ENCODE assay signal across 26 cellular contexts in the genomic region with DNA sequence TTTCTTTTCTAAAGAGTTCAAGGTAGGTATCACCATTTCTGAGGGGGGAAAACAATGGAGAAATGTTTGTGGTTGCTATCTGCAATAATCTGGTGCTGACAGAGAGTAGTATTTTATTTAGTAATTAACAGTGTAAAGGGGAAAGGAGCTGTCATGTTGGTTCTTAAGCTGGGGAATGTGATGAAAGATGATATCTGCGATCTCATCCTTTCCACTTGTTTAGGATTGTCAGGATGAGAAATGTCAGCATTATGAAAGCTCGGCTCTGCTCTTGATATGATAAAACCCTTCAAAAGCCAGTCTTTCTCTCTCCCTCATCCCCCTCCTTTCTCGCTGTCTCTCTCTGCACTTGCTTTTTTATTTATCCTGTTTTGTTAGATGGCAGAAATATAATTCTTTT.
"Had no signal": no experiment of that assay in that cellular context is flagged by ENCODE, and none has a peak within 500 bp of the region (broad histone marks: within the 10 kb centered on the region; RNA-seq: fewer than 3 reads in every experiment).

No MANE protein-coding gene starts in this region.

- H3K27ac ChIP-seq: lower lobe of right lung, sigmoid colon, transverse colon, WERI-Rb-1 had no signal

- H3K4me3 ChIP-seq: lower lobe of right lung, mucosa of descending colon, sigmoid colon, smooth muscle cell, transverse colon had no signal

- H3K4me1 Mint-ChIP-seq: activated CD4-positive, alpha-beta T cell treated with anti-CD3 and anti-CD28 coated beads, Interleukin-2, amount 10 ng/mL, durations not matched to agents 7 days and 5 days; activated CD8-positive, alpha-beta memory T cell treated with anti-CD3 and anti-CD28 coated beads, Interleukin-2, amount 10 ng/mL, durations not matched to agents 7 days and 5 days; activated naive CD8-positive, alpha-beta T cell treated with anti-CD3 and anti-CD28 coated beads, Interleukin-2, amount 50 U/mL, for 24 hours had no signal

- H3K4me3 Mint-ChIP-seq: activated CD4-positive, alpha-beta T cell treated with anti-CD3 and anti-CD28 coated beads, Interleukin-2, amount 10 ng/mL, durations not matched to agents 7 days and 5 days; activated CD8-positive, alpha-beta memory T cell treated with anti-CD3 and anti-CD28 coated beads, Interleukin-2, amount 10 ng/mL, durations not matched to agents 7 days and 5 days; activated CD8-positive, alpha-beta T cell treated with anti-CD3 and anti-CD28 coated beads for 36 hours; activated naive CD8-positive, alpha-beta T cell treated with anti-CD3 and anti-CD28 coated beads, Interleukin-2, amount 50 U/mL, for 24 hours; nephron progenitor cell; stimulated activated naive B cell treated with anti-CD40 and anti-IgM and Interleukin-4, amounts not matched to agents 10 μg/mL and 1 μg/mL and 100 μg/mL, for 72 hours had no signal

- DNase-seq: activated CD4-positive, alpha-beta T cell treated with anti-CD3 and anti-CD28 coated beads, Interleukin-2, amount 10 ng/mL, durations not matched to agents 7 days and 5 days; activated CD4-positive, CD25-positive, alpha-beta regulatory T cell treated with anti-CD3 and anti-CD28 coated beads, Interleukin-2, amount 50 U/mL, for 72 hours; activated CD8-positive, alpha-beta memory T cell treated with anti-CD3 and anti-CD28 coated beads, Interleukin-2, amount 10 ng/mL, durations not matched to agents 7 days and 5 days; activated CD8-positive, alpha-beta T cell treated with anti-CD3 and anti-CD28 coated beads for 36 hours; activated effector memory CD4-positive, alpha-beta T cell treated with anti-CD3 and anti-CD28 coated beads, Interleukin-2, amount 50 U/mL, for 16 hours; activated naive CD4-positive, alpha-beta T cell treated with anti-CD3 and anti-CD28 coated beads, Interleukin-2, amount 50 U/mL, for 16 hours; activated naive CD8-positive, alpha-beta T cell treated with anti-CD3 and anti-CD28 coated beads, Interleukin-2, amount 50 U/mL, for 24 hours; activated T-cell treated with anti-CD3 and anti-CD28 coated beads for 4 hours; cerebellar nuclear complex; cortex of kidney; erythroblast; foreskin fibroblast; kidney; lower lobe of right lung; mesendoderm; mucosa of descending colon; nephron progenitor cell; nucleus accumbens; posterior cingulate gyrus; sigmoid colon; stimulated activated CD4-positive, alpha-beta T cell treated with anti-CD3 and anti-CD28 coated beads, Interleukin-15, amount 100 ng/mL, for 24 hours; stimulated activated naive B cell treated with anti-CD40 and anti-IgM and Interleukin-4, amounts not matched to agents 10 μg/mL and 1 μg/mL and 100 μg/mL, for 72 hours; transverse colon; WERI-Rb-1 had no signal

- H3K27ac Mint-ChIP-seq: activated CD4-positive, alpha-beta T cell treated with anti-CD3 and anti-CD28 coated beads, Interleukin-2, amount 10 ng/mL, durations not matched to agents 7 days and 5 days; activated CD8-positive, alpha-beta memory T cell treated with anti-CD3 and anti-CD28 coated beads, Interleukin-2, amount 10 ng/mL, durations not matched to agents 7 days and 5 days; activated CD8-positive, alpha-beta T cell treated with anti-CD3 and anti-CD28 coated beads for 36 hours; activated naive CD8-positive, alpha-beta T cell treated with anti-CD3 and anti-CD28 coated beads, Interleukin-2, amount 50 U/mL, for 24 hours; nephron progenitor cell; stimulated activated naive B cell treated with anti-CD40 and anti-IgM and Interleukin-4, amounts not matched to agents 10 μg/mL and 1 μg/mL and 100 μg/mL, for 72 hours had no signal

- H3K36me3 Mint-ChIP-seq: activated CD8-positive, alpha-beta memory T cell treated with anti-CD3 and anti-CD28 coated beads, Interleukin-2, amount 10 ng/mL, durations not matched to agents 7 days and 5 days; stimulated activated naive B cell treated with anti-CD40 and anti-IgM and Interleukin-4, amounts not matched to agents 10 μg/mL and 1 μg/mL and 100 μg/mL, for 72 hours had no signal

- H3K9me3 Mint-ChIP-seq: activated CD4-positive, alpha-beta T cell treated with anti-CD3 and anti-CD28 coated beads, Interleukin-2, amount 10 ng/mL, durations not matched to agents 7 days and 5 days; activated CD8-positive, alpha-beta T cell treated with anti-CD3 and anti-CD28 coated beads for 36 hours; activated naive CD8-positive, alpha-beta T cell treated with anti-CD3 and anti-CD28 coated beads, Interleukin-2, amount 50 U/mL, for 24 hours; nephron progenitor cell; stimulated activated naive B cell treated with anti-CD40 and anti-IgM and Interleukin-4, amounts not matched to agents 10 μg/mL and 1 μg/mL and 100 μg/mL, for 72 hours had no signal

- ATAC-seq: activated CD8-positive, alpha-beta memory T cell treated with anti-CD3 and anti-CD28 coated beads, Interleukin-2, amount 10 ng/mL, durations not matched to agents 7 days and 5 days; activated CD8-positive, alpha-beta T cell treated with anti-CD3 and anti-CD28 coated beads for 36 hours; activated naive CD8-positive, alpha-beta T cell treated with anti-CD3 and anti-CD28 coated beads, Interleukin-2, amount 50 U/mL, for 24 hours; left lobe of liver; lower lobe of right lung; mucosa of descending colon; stimulated activated naive B cell treated with anti-CD40 and anti-IgM and Interleukin-4, amounts not matched to agents 10 μg/mL and 1 μg/mL and 100 μg/mL, for 72 hours had no signal
